Comparison of ENCODE assay signal across 8 cellular contexts in the genomic region with DNA sequence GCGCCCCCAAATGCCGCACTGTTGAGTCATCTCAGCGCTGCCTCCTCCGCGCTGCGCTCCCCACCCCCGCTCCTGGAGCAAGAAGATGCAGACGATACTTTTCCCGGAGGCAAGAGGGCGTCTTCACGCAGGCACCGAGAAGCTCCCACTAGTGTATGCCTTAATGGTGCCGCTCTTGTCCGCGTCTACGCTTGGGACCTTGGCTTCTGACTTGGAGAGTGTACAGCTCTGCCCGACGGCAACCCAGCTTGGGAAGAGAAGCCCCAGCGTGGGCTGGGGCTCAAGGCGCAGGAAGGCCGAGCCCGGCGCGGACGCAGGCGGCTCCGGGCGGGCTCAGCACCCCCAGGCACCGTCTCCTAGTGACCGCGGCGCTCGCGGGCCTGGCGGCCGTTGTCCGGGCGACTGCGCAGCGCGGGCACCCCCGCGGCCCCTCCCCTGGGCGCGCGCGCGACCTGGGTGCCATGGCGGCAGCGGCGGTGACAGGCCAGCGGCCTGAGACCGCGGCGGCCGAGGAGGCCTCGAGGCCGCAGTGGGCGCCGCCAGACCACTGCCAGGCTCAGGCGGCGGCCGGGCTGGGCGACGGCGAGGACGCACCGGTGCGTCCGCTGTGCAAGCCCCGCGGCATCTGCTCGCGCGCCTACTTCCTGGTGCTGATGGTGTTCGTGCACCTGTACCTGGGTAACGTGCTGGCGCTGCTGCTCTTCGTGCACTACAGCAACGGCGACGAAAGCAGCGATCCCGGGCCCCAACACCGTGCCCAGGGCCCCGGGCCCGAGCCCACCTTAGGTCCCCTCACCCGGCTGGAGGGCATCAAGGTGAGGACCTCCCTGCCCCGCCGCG. TPM values are rescaled to one million over a fixed set of nuclear protein-coding genes. Genes with fewer than 3 reads are reported as not detected.
A peak's percentile ranks its signal among the peaks of the same experiment; 100 is the strongest.
DNase-seq lines count a peak whose midpoint lies in the region; ATAC-seq, FAIRE-seq and TF ChIP-seq lines count a peak whose summit lies in the region.

A gene with protein sequence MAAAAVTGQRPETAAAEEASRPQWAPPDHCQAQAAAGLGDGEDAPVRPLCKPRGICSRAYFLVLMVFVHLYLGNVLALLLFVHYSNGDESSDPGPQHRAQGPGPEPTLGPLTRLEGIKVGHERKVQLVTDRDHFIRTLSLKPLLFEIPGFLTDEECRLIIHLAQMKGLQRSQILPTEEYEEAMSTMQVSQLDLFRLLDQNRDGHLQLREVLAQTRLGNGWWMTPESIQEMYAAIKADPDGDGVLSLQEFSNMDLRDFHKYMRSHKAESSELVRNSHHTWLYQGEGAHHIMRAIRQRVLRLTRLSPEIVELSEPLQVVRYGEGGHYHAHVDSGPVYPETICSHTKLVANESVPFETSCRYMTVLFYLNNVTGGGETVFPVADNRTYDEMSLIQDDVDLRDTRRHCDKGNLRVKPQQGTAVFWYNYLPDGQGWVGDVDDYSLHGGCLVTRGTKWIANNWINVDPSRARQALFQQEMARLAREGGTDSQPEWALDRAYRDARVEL (plus strand): TSS at position 446 of the 840 bp plus-strand sequence. CDS start 16 bp downstream, at position 462.

- peak; percentile 81 for DNase-seq in NCI-H2227 (lab: John Stamatoyannopoulos, UW; ENCODE audit: unreplicated experiment)
- DNase-seq in activated CD4-positive, alpha-beta T cell treated with anti-CD3 and anti-CD28 coated beads for 1 hour, result peak; percentile 71
- peak; percentile 82 for DNase-seq in cerebellar cortex (ENCODE audit: low spot score)
- peak; percentile 97 for DNase-seq in kidney
- DNase-seq in stimulated activated CD4-positive, alpha-beta T cell treated with anti-CD3 and anti-CD28 coated beads, Interleukin-15, amount 100 ng/mL, for 24 hours, result peak; percentile 90

- no peaks in the 10 kb centered on the region for H3K9me3 ChIP-seq in kidney (ENCODE audit: control insufficient read depth in 1 of 2, low read length in 2 of 2)

- peaks cover 5 to 21% of the 10 kb centered on the region in 2 donors for H3K4me1 ChIP-seq in kidney (ENCODE audit: control insufficient read depth in 1 of 2, insufficient read depth in 1 of 2, low read depth in 1 of 2, low read length in 2 of 2)

- intact Hi-C loops in kidney (cut with DNase I), result no loop called here

- ATAC-seq in HG02623 (IDR thresholded peaks at IDR 0.05; ENCODE audit: unreplicated experiment) (peak; percentile 41), GM18519 (IDR thresholded peaks at IDR 0.05; ENCODE audit: low FRiP score, unreplicated experiment) (no peak)

- H3K27ac ChIP-seq in kidney (ENCODE audit: low read depth in 2 of 2, low read length in 2 of 2), result peak within 1 kb of the TSS; percentile 95 to 97

- peak within 1 kb of the TSS; percentile 84 to 88 for H3K4me3 ChIP-seq in kidney (ENCODE audit: low read length in 2 of 2)

- no peak for FAIRE-seq in kidney (lab: Jason Lieb, UNC)

- TF ChIP-seq CTCF in GM12873 (IDR thresholded peaks at IDR 0.05; ENCODE audit: insufficient read depth, low read depth, low read length, missing control alignments) (peak; percentile 30), kidney (IDR thresholded peaks at IDR 0.05; ENCODE audit: borderline replicate concordance, extremely low read depth, insufficient read depth) (peak; percentile 23)

- H3K9ac ChIP-seq in kidney (ENCODE audit: low read length in 2 of 2), result peak within 1 kb of the TSS; percentile 80 to 82

- peaks cover 2 to 5% of the 10 kb centered on the region in 2 donors for H3K36me3 ChIP-seq in kidney (ENCODE audit: control insufficient read depth in 1 of 2, insufficient read depth in 2 of 2, low read length in 2 of 2)

RNA-seq across cellular contexts. Expression of the gene that starts here (rescaled TPM):
- 63.7 TPM for total RNA-seq in kidney
- 72.6 TPM for polyA plus RNA-seq in kidney (ENCODE audit: insufficient read depth, low read depth, low replicate concordance)
